Comparison of ENCODE assay signal across 15 cellular contexts in the genomic region with DNA sequence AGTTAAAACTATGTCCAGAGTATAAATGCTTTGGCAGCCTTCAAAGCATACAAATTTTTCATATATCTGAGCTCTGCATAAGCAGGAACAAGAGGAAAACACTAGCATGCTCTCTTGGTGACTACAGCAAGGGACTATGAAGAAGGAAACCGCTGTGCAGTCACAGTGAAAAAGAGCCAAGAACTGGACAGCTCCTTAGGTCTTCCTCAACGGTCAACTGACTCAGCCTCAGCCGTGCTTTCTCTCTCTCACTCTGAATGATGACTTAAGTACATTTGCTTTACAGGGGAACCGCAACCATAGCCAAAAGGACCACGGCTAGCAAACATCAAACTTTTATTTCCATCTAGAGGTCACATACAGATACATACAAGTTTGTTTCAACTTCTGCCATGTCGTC.
DNase-seq lines count a peak whose midpoint lies in the region; ATAC-seq and TF ChIP-seq lines count a peak whose summit lies in the region.
"Had no signal": no experiment of that assay in that cellular context is flagged by ENCODE, and none has a peak within 500 bp of the region (broad histone marks: within the 10 kb centered on the region; RNA-seq: fewer than 3 reads in every experiment).

No MANE protein-coding gene starts in this region.

- no peak overlapping the region for H4K8ac ChIP-seq in H9 (replicated peaks; ENCODE audit: insufficient read length, low read depth, low read length)

- H2BK20ac ChIP-seq in H9 (ENCODE audit: low read depth, low read length, poor library complexity, severe bottlenecking) = no peak overlapping the region

- H4K5ac ChIP-seq in H9 (ENCODE audit: insufficient read length, low read depth, low read length) = no peak overlapping the region

- H3K4me1 ChIP-seq in H9 (ENCODE audit: insufficient read depth, low read length) = peaks cover 9% of the 10 kb centered on the region; the same call in 1 of the 2 replicates
- H3K4me1 ChIP-seq in thoracic aorta (ENCODE audit: control insufficient read depth in 1 of 2, low read depth in 2 of 2) = peaks cover 3 to 6% of the 10 kb centered on the region in 2 donors
- H3K4me1 ChIP-seq in Karpas-422 (ENCODE audit: low read length) = no peaks in the 10 kb centered on the region
- H3K4me1 ChIP-seq: suprapubic skin had no signal

- H2AK5ac ChIP-seq in H9 (ENCODE audit: insufficient read length, low read length) = no peak overlapping the region

- H3K27ac Mint-ChIP-seq in H9 = peak overlapping the region in 2 of 3 experiments; percentile 19 to 84; a peak in 3 of 7 replicates
- H3K27ac Mint-ChIP-seq: activated naive CD8-positive, alpha-beta T cell treated with anti-CD3 and anti-CD28 coated beads, Interleukin-2, amount 10 ng/mL, durations not matched to agents 7 days and 5 days had no signal

- H3K4me2 ChIP-seq in H9 (ENCODE audit: insufficient read depth, insufficient read length, low read length) = no peak overlapping the region
- H3K4me2 ChIP-seq in Karpas-422 (ENCODE audit: low read depth, low read length, poor library complexity, severe bottlenecking) = no peak overlapping the region
- H3K4me2 ChIP-seq: smooth muscle cell had no signal

- no peak overlapping the region for H3T11ph ChIP-seq in H9 (ENCODE audit: low read length)

- no peak overlapping the region for H3K14ac ChIP-seq in H9 (ENCODE audit: insufficient read depth, low read length)

- no peak overlapping the region for H3K23ac ChIP-seq in H9 (ENCODE audit: insufficient read length, low read depth, low read length)

- H2AFZ ChIP-seq in H9 (ENCODE audit: low read length) (no peak overlapping the region), Karpas-422 (ENCODE audit: low read length) (no peak overlapping the region)

- H3K27ac ChIP-seq in H9 (ENCODE audit: insufficient read length, low read depth, low read length) = no peak overlapping the region
- H3K27ac ChIP-seq in thoracic aorta = no peak overlapping the region
- H3K27ac ChIP-seq in Karpas-422 (ENCODE audit: low read length) = no peak overlapping the region
- H3K27ac ChIP-seq: suprapubic skin, VCaP had no signal

- H3K9me3 ChIP-seq in H9 (ENCODE audit: control insufficient read depth, low read depth, low read length) (no peaks in the 10 kb centered on the region), thoracic aorta (no peaks in the 10 kb centered on the region), Karpas-422 (ENCODE audit: low read length) (no peaks in the 10 kb centered on the region)
- H3K9me3 ChIP-seq: suprapubic skin had no signal

- no peaks in the 10 kb centered on the region for H3K23me2 ChIP-seq in H9 (ENCODE audit: insufficient read length, low read depth, low read length, poor library complexity, severe bottlenecking)

- peaks cover 1 to 19% (median 14%) of the 10 kb centered on the region in 3 experiments; a peak in 5 of 7 replicates for H3K36me3 Mint-ChIP-seq in H9 (ENCODE audit: insufficient read depth in 1 of 3, low read depth in 3 of 3)

- H2BK120ac ChIP-seq in H9 (ENCODE audit: low read depth, low read length, poor library complexity, severe bottlenecking) = no peak overlapping the region

- H3K9me3 Mint-ChIP-seq in H9 = no peaks in the 10 kb centered on the region
- H3K9me3 Mint-ChIP-seq: activated naive CD8-positive, alpha-beta T cell treated with anti-CD3 and anti-CD28 coated beads, Interleukin-2, amount 10 ng/mL, durations not matched to agents 7 days and 5 days; neural crest cell had no signal

- no peak overlapping the region for H3K18ac ChIP-seq in H9 (ENCODE audit: insufficient read length, low read depth, low read length)

- no peaks in the 10 kb centered on the region for H3K27me3 Mint-ChIP-seq in H9 (ENCODE audit: low read depth)
- H3K27me3 Mint-ChIP-seq: activated naive CD8-positive, alpha-beta T cell treated with anti-CD3 and anti-CD28 coated beads, Interleukin-2, amount 10 ng/mL, durations not matched to agents 7 days and 5 days had no signal

- ATAC-seq in thoracic aorta (ENCODE audit: insufficient number of reproducible peaks, low FRiP score, low read depth) (peak; percentile 66), GM21529 (IDR thresholded peaks at IDR 0.05; ENCODE audit: unreplicated experiment) (no peak)

- WGBS in H9 (ENCODE audit: extremely low coverage, insufficient read length, low lambda C conversion rate) = no CpG with 5 or more reads among the region's 6 CpGs

- no peaks in the 10 kb centered on the region for H3K9me2 ChIP-seq in Karpas-422 (replicated peaks; ENCODE audit: insufficient read depth, low read length)

- no peaks in the 10 kb centered on the region for H3K79me1 ChIP-seq in H9 (ENCODE audit: insufficient read depth, low read depth, low read length, poor library complexity, severe bottlenecking)

- H3K56ac ChIP-seq in H9 (ENCODE audit: insufficient read length, low read depth, low read length) = no peak overlapping the region

- no peak overlapping the region for H3K4me3 ChIP-seq in astrocyte of the spinal cord (ENCODE audit: low read depth, low read length)
- no peak overlapping the region for H3K4me3 ChIP-seq in thoracic aorta
- H3K4me3 ChIP-seq in Karpas-422 (ENCODE audit: low read length) = no peak overlapping the region
- H3K4me3 ChIP-seq: smooth muscle cell, suprapubic skin had no signal

- H3K36me3 ChIP-seq in thoracic aorta (peaks cover 4% of the 10 kb centered on the region), Karpas-422 (ENCODE audit: insufficient read depth, low read length) (no peaks in the 10 kb centered on the region)
- H3K36me3 ChIP-seq: suprapubic skin had no signal

- H4K91ac ChIP-seq in H9 (ENCODE audit: insufficient read length, low read depth, low read length) = no peak overlapping the region

- no peak overlapping the region for H3K4me3 Mint-ChIP-seq in H9
- H3K4me3 Mint-ChIP-seq: activated naive CD8-positive, alpha-beta T cell treated with anti-CD3 and anti-CD28 coated beads, Interleukin-2, amount 10 ng/mL, durations not matched to agents 7 days and 5 days; neural crest cell had no signal

- H3K4me1 Mint-ChIP-seq in H9 = peaks cover 18 to 22% of the 10 kb centered on the region in 2 experiments
- H3K4me1 Mint-ChIP-seq: activated naive CD8-positive, alpha-beta T cell treated with anti-CD3 and anti-CD28 coated beads, Interleukin-2, amount 10 ng/mL, durations not matched to agents 7 days and 5 days had no signal

- H4K20me1 ChIP-seq in H9 (ENCODE audit: control insufficient read depth, insufficient read depth, insufficient read length) (no peaks in the 10 kb centered on the region), Karpas-422 (ENCODE audit: insufficient read depth, low read depth, low read length) (no peaks in the 10 kb centered on the region)

- H3K27me3 ChIP-seq in H9 (ENCODE audit: insufficient read depth, low read length) (no peaks in the 10 kb centered on the region), thoracic aorta (replicated peaks; ENCODE audit: insufficient read depth) (no peaks in the 10 kb centered on the region), Karpas-422 (ENCODE audit: low read length) (no peaks in the 10 kb centered on the region)
- H3K27me3 ChIP-seq: suprapubic skin had no signal

- no peak overlapping the region for H2BK5ac ChIP-seq in H9 (ENCODE audit: insufficient read length, low read length)

- DNase-seq in H9 (peak; percentile 30), astrocyte of the spinal cord (ENCODE audit: low read depth, low spot score) (peak; percentile 84), islet precursor cell (peak; percentile 61), thoracic aorta (ENCODE audit: low spot score) (no peak), Karpas-422 (no peak), D341Med (ENCODE audit: low spot score) (no peak)
- DNase-seq: activated naive CD8-positive, alpha-beta T cell treated with anti-CD3 and anti-CD28 coated beads, Interleukin-2, amount 10 ng/mL, durations not matched to agents 7 days and 5 days; dermis blood vessel endothelial cell; NCI-H2081 treated with DMSO at 0.1 percent for 48 hours; NK-92 treated with Interleukin-12 subunit alpha and Interleukin-12 subunit beta, amount 100 ng/mL, for 24 hours had no signal

- no peak overlapping the region for H2BK12ac ChIP-seq in H9 (ENCODE audit: insufficient read length, low read depth, low read length)

- H3K79me2 ChIP-seq in H9 (ENCODE audit: insufficient read depth, low read length) = no peaks in the 10 kb centered on the region
- no peaks in the 10 kb centered on the region for H3K79me2 ChIP-seq in Karpas-422 (ENCODE audit: low read length)

- H3K4ac ChIP-seq in H9 (ENCODE audit: low read depth, low read length) = no peak overlapping the region

- H3K9ac ChIP-seq in H9 (ENCODE audit: extremely low read depth, insufficient read length, low read length) = no peak overlapping the region
- no peak overlapping the region for H3K9ac ChIP-seq in Karpas-422 (ENCODE audit: low read length)

- in situ Hi-C loops in astrocyte of the spinal cord (cut with HindIII; ENCODE audit: low sequenced_read_pairs) = no loop called here

- TF ChIP-seq CTCF in H9 (conservative IDR thresholded peaks at IDR 0.05) (no peak), astrocyte of the spinal cord (IDR thresholded peaks at IDR 0.05; ENCODE audit: low read depth, low read length) (no peak), thoracic aorta (IDR thresholded peaks at IDR 0.05) (no peak)

- H2BK15ac ChIP-seq in H9 (ENCODE audit: low read depth, low read length) = no peak overlapping the region

Comparison
In these comparisons a context has a peak if more than half of its experiments do, and no peak if none do; other contexts are left out.
1. DNase-seq: peak in H9 (single experiment), astrocyte of the spinal cord (single experiment) and islet precursor cell (single experiment); none in thoracic aorta (single experiment), Karpas-422 (single experiment) and D341Med (single experiment).